8 cellular contexts compared by ENCODE assay signal in genomic region chr9:93452710-93453046, GRCh38. TPM values are rescaled to one million over a fixed set of nuclear protein-coding genes. Genes with fewer than 3 reads are reported as not detected.
DNase-seq lines count a peak whose midpoint lies in the region; ATAC-seq and TF ChIP-seq lines count a peak whose summit lies in the region.

No MANE protein-coding gene starts in this region.

- H3K27me3 Mint-ChIP-seq in CD14-positive monocyte (ENCODE audit: low read depth in 3 of 3): no peaks in the 10 kb centered on the region

- H3K27ac ChIP-seq in KOPT-K1 (ENCODE audit: low read depth, low read length, poor library complexity, severe bottlenecking) (peak overlapping the region; percentile 87), adrenal gland (peak overlapping the region; percentile 65 to 99 (median 92))

- intact Hi-C loops in CD14-positive monocyte (cut with micrococcal nuclease) (loop anchor here (2.0 to 10.0 kb wide), 6 partner anchors 50 to 488 kb away; partner anchors contain the start of genes CARD19 (in 2 of the 2) and PHF2 (in 1 of the 2)), adrenal gland (cut with DNase I) (loop anchor here (5.0 to 10.0 kb wide), 3 partner anchors 60 to 115 kb away; no protein-coding TSS in a partner anchor)

- H3K36me3 ChIP-seq in KOPT-K1 (ENCODE audit: insufficient read depth, low read length): peaks cover 30% of the 10 kb centered on the region
- H3K36me3 ChIP-seq in adrenal gland (replicated peaks in 1 of 2): peaks cover 0 to 19% of the 10 kb centered on the region in 2 donors

- WGBS in adrenal gland, 4 donors: 0 to 1% (median 0%) methylated on average over 10 of the region's 10 CpGs

- H3K4me3 ChIP-seq in adrenal gland: peak overlapping the region; percentile 28 to 83 (median 69)
- peak overlapping the region; percentile 94 for H3K4me3 ChIP-seq in iPS-18c (ENCODE audit: insufficient read depth, low read depth, low read length)

- H3K4me1 Mint-ChIP-seq in CD14-positive monocyte: peaks cover 47% of the 10 kb centered on the region

- peak overlapping the region; percentile 95 to 99 for H3K4me3 Mint-ChIP-seq in CD14-positive monocyte

- DNase-seq in CD14-positive monocyte (ENCODE audit: low spot score) (no peak), adrenal gland (peak in 6 of 7 donors; percentile 18 to 47 (median 41)), GM13977 (ENCODE audit: low spot score) (no peak), omental fat pad (ENCODE audit: low spot score) (no peak)
- peak; percentile 45 for DNase-seq in stimulated activated CD8-positive, alpha-beta memory T cell treated with anti-CD3 and anti-CD28 coated beads, Interleukin-4, amount 100 ng/mL, for 48 hours

- in situ Hi-C loops in GM13977 (cut with MboI; ENCODE audit: low pct_unique_long_range_greater_than_20kb, low sequenced_read_pairs, unreplicated experiment): no loop called here

- no peak for TF ChIP-seq CTCF in CD14-positive monocyte (IDR thresholded peaks at IDR 0.05)
- no peak for TF ChIP-seq CTCF in adrenal gland (IDR thresholded peaks at IDR 0.05)
- no peak for TF ChIP-seq CTCF in GM13977 (IDR thresholded peaks at IDR 0.05; ENCODE audit: extremely low read depth, insufficient read depth, missing control alignments)
- no peak for TF ChIP-seq CTCF in omental fat pad (IDR thresholded peaks at IDR 0.05)

- peaks cover 9 to 48% of the 10 kb centered on the region in 2 donors for H3K4me1 ChIP-seq in adrenal gland (replicated peaks in 1 of 2)

- peaks cover 16 to 20% of the 10 kb centered on the region in 2 donors for H3K36me3 Mint-ChIP-seq in CD14-positive monocyte

- H3K9me3 ChIP-seq in KOPT-K1 (ENCODE audit: insufficient read depth, low read length, poor library complexity, severe bottlenecking) (no peaks in the 10 kb centered on the region), adrenal gland (replicated peaks in 1 of 3) (no peaks in the 10 kb centered on the region), iPS-18c (ENCODE audit: control insufficient read depth, insufficient read depth, low read length) (peaks cover 2% of the 10 kb centered on the region)

- no peaks in the 10 kb centered on the region for H3K27me3 ChIP-seq in adrenal gland

- peaks cover 0 to 2% (median 0%) of the 10 kb centered on the region in 7 donors for H3K9me3 Mint-ChIP-seq in CD14-positive monocyte

- ATAC-seq in omental fat pad (ENCODE audit: low FRiP score) (no peak), HG02759 (IDR thresholded peaks at IDR 0.05; ENCODE audit: unreplicated experiment) (no peak)

- TF ChIP-seq POLR2A in adrenal gland (IDR thresholded peaks at IDR 0.05): peak in 1 of 2 donors; percentile 3

- peak overlapping the region; percentile 91 to 99 (median 96) for H3K27ac Mint-ChIP-seq in CD14-positive monocyte

RNA-seq across cellular contexts. Expression of gene FAM120AOS, which starts 0.7 kb away (rescaled TPM):
- polyA plus RNA-seq in CD14-positive monocyte (10 to 100 TPM; 41.6 to 47.7 TPM), adrenal gland (10 to 100 TPM; 26.2 to 62.6 (median 26.9) TPM)
- total RNA-seq in adrenal gland (10 to 100 TPM; 40.6 to 56.1 (median 47.2) TPM), omental fat pad (10 to 100 TPM; 48.2 to 61.2 (median 54.2) TPM)

RNA-seq across cellular contexts. Expression of gene FAM120A, which starts 1.2 kb away (rescaled TPM):
- 10 to 100 TPM; 10.4 to 12.7 TPM for polyA plus RNA-seq in CD14-positive monocyte
- total RNA-seq in adrenal gland: 100 to 1,000 TPM in 5 of 8 donors, 10 to 100 TPM in 3; 84.4 to 137 (median 113) TPM
- 100 to 1,000 TPM in 1 of 3 donors, 10 to 100 TPM in 2; 42.6 to 147 (median 51.6) TPM for polyA plus RNA-seq in adrenal gland
- 100 to 1,000 TPM in 2 of 4 donors, 10 to 100 TPM in 2; 85.3 to 111 (median 102) TPM for total RNA-seq in omental fat pad

Comparison
In these comparisons a context has a peak if more than half of its experiments do, and no peak if none do; other contexts are left out.
1. DNase-seq: peak in adrenal gland (6 of 7) and stimulated activated CD8-positive, alpha-beta memory T cell treated with anti-CD3 and anti-CD28 coated beads, Interleukin-4, amount 100 ng/mL, for 48 hours (single experiment); none in CD14-positive monocyte (single experiment), GM13977 (single experiment) and omental fat pad (single experiment).